In genomic region chr5:142013734-142014495, GRCh38 we compare ENCODE assay signal across 7 cellular contexts. TPM values are rescaled to one million over a fixed set of nuclear protein-coding genes. Genes with fewer than 3 reads are reported as not detected.
DNase-seq lines count a peak whose midpoint lies in the region; ATAC-seq, FAIRE-seq and TF ChIP-seq lines count a peak whose summit lies in the region.
"Had no signal": no experiment of that assay in that cellular context is flagged by ENCODE, and none has a peak within 500 bp of the region (broad histone marks: within the 10 kb centered on the region; RNA-seq: fewer than 3 reads in every experiment).

No MANE protein-coding gene starts in this region.

- no peak overlapping the region; the same call in 2 of the 3 replicates for H3K4me3 ChIP-seq in A549
- peak overlapping the region in 1 of 10 donors; percentile 77 for H3K4me3 ChIP-seq in heart right ventricle
- no peak overlapping the region for H3K4me3 ChIP-seq in transverse colon

- no peak for TF ChIP-seq POLR2A in A549 (IDR thresholded peaks at IDR 0.05; ENCODE audit: low read length)
- no peak for TF ChIP-seq POLR2A in transverse colon (IDR thresholded peaks at IDR 0.05)

- peak overlapping the region; percentile 85 for H3K4me2 ChIP-seq in A549

- H3K36me3 ChIP-seq in heart right ventricle (peaks cover 0 to 28% (median 0%) of the 10 kb centered on the region in 9 donors), transverse colon (no peaks in the 10 kb centered on the region)

- peaks cover 39% of the 10 kb centered on the region for H3K4me1 ChIP-seq in A549
- peaks cover 0 to 57% (median 10%) of the 10 kb centered on the region in 9 donors for H3K4me1 ChIP-seq in heart right ventricle
- peaks cover 0 to 26% (median 16%) of the 10 kb centered on the region in 4 donors for H3K4me1 ChIP-seq in transverse colon

- intact Hi-C loops in heart right ventricle (cut with DNase I) (loop anchor here in 6 of 10 donors (2.0 to 10.0 kb wide), 7 partner anchors 48 to 691 kb away; partner anchors contain the start of gene NDFIP1 (in 1 of the 6)), transverse colon (cut with DNase I; ENCODE audit: low total_unique reads) (loop anchor here (10.0 kb wide), 1 partner anchor 131 kb away; no protein-coding TSS in a partner anchor)

- 83% methylated on average over 15 of the region's 16 CpGs for WGBS in A549 (ENCODE audit: missing lambda C conversion rate)
- 83 to 88% methylated on average over 16 of the region's 16 CpGs for WGBS in heart right ventricle, 2 donors
- WGBS in transverse colon (ENCODE audit: low coverage in 1 of 2), 2 donors = 84 to 96% methylated on average over 5 to 16 of the region's 16 CpGs

- FAIRE-seq in A549 (lab: Jason Lieb, UNC) = no peak
- FAIRE-seq: islet of Langerhans had no signal

- in situ Hi-C loops in transverse colon (cut with MboI; ENCODE audit: low pct_ligation_motif_present in 1 of 4, low pct_unique_long_range_greater_than_20kb in 1 of 4, low sequenced_read_pairs in 3 of 4) = loop anchor here in 1 of 4 donors (25.0 kb wide), 1 partner anchor 323 kb away; the partner anchor contains the start of gene SPRY4

- ATAC-seq in A549 (peak in 1 of 2 experiments; percentile 17; a peak in 3 of 6 replicates), heart right ventricle (peak in 2 of 8 donors; percentile 24 to 30)

- no peak for TF ChIP-seq EP300 in A549 (IDR thresholded peaks at IDR 0.05)
- no peak for TF ChIP-seq EP300 in transverse colon (IDR thresholded peaks at IDR 0.05; ENCODE audit: low read depth)

- H3K9me3 ChIP-seq in A549 (no peaks in the 10 kb centered on the region), heart right ventricle (no peaks in the 10 kb centered on the region), transverse colon (no peaks in the 10 kb centered on the region)

- H3K27me3 ChIP-seq in heart right ventricle (no peaks in the 10 kb centered on the region), transverse colon (no peaks in the 10 kb centered on the region)

- POLR2A ChIA-PET in A549 (lab: Yijun Ruan, JAX) = interaction anchor here (0.6 to 4.9 kb wide), 3 partner anchors 45 to 856 kb away, joined by 3 to 19 read pairs (median 3); partner anchors contain the start of genes RELL2 and RNF14

- TF ChIP-seq CTCF in A549 (IDR thresholded peaks at IDR 0.05) (no peak), heart right ventricle (IDR thresholded peaks at IDR 0.05) (no peak), transverse colon (IDR thresholded peaks at IDR 0.05) (no peak)

- CTCF ChIA-PET in A549 (lab: Yijun Ruan, JAX) = interaction anchor here (0.6 to 13.0 kb wide), 31 partner anchors 8 to 321 kb away, joined by 3 to 97 read pairs (median 5); partner anchors contain the start of genes NDFIP1, PCDH1 and RNF14

- TF ChIP-seq RAD21 in A549 (conservative IDR thresholded peaks at IDR 0.05 in 1 of 2, IDR thresholded peaks at IDR 0.05 in 1 of 2) = no peak

- peak in 1 of 2 experiments; percentile 46 for DNase-seq in A549 (ENCODE audit: low read depth in 1 of 2, low spot score in 1 of 2)
- DNase-seq in RPMI7951 (ENCODE audit: low read depth) = peak; percentile 87
- DNase-seq in heart right ventricle = peak; percentile 39 to 48
- peak; percentile 45 for DNase-seq in transverse colon
- DNase-seq in NCI-H226 = no peak
- no peak for DNase-seq in NCI-H1694 (lab: John Stamatoyannopoulos, UW)

- H3K27ac ChIP-seq in A549 (peak overlapping the region; percentile 94 to 95), heart right ventricle (peak overlapping the region in 6 of 10 donors; percentile 87 to 94 (median 92)), transverse colon (peak overlapping the region; percentile 80 to 88 (median 87))

TF ChIP-seq in A549, 52 proteins besides CTCF, POLR2A, EP300 and RAD21 (continues in another document):
- TF ChIP-seq ZFP36 (IDR thresholded peaks at IDR 0.05; ENCODE audit: borderline replicate concordance, partially characterized antibody) = no peak
- no peak for TF ChIP-seq USF2 (IDR thresholded peaks at IDR 0.05)
- TF ChIP-seq HMGXB4 (CRISPR knock-in tag; IDR thresholded peaks at IDR 0.05; ENCODE audit: borderline replicate concordance) = no peak
- no peak for TF ChIP-seq RNF2 (IDR thresholded peaks at IDR 0.05; ENCODE audit: borderline replicate concordance, low read depth)
- TF ChIP-seq MYC (IDR thresholded peaks at IDR 0.05; ENCODE audit: borderline replicate concordance, low read length) = no peak
- TF ChIP-seq NPAS2 (CRISPR knock-in tag; IDR thresholded peaks at IDR 0.05; ENCODE audit: borderline replicate concordance) = no peak
- TF ChIP-seq NR3C1 (IDR thresholded peaks at IDR 0.05) = no peak
- no peak for TF ChIP-seq CEBPB (IDR thresholded peaks at IDR 0.05)
- TF ChIP-seq ZNF302 (CRISPR knock-in tag; IDR thresholded peaks at IDR 0.05) = no peak
- no peak for TF ChIP-seq POLR2AphosphoS2 (conservative IDR thresholded peaks at IDR 0.05; ENCODE audit: low read length)
- no peak for TF ChIP-seq ATOH8 (CRISPR knock-in tag; IDR thresholded peaks at IDR 0.05; ENCODE audit: low read depth)
- no peak for TF ChIP-seq CBX8 (IDR thresholded peaks at IDR 0.05)
- no peak for TF ChIP-seq MAZ (IDR thresholded peaks at IDR 0.05; ENCODE audit: borderline replicate concordance, low read depth, low read length)
- TF ChIP-seq BHLHE40 (IDR thresholded peaks at IDR 0.05; ENCODE audit: low read depth, low read length) = no peak

RNA-seq across cellular contexts. Expression of gene GNPDA1, which starts 1.1 kb away (rescaled TPM):
- polyA plus RNA-seq in A549 (2011; rRNA removed) (17.1 and 31.0 TPM in 2 replicates), A549 (2017; fragmentation: RNase III; extraction: RNeasy Plus Mini Kit Qiagen cat#74134 plus additional on column Dnase treatment) (43.5 to 53.2 TPM (median 44.5 TPM) in 3 replicates), heart right ventricle (10 to 100 TPM; 11.6 to 14.3 TPM)
- polyA plus RNA-seq in A549 (2012; cell fraction: cytosol; rRNA removed) = 19.4 and 19.9 TPM in 2 replicates
- polyA plus RNA-seq in A549 (2012; cell fraction: nucleus; rRNA removed) = 12.7 and 13.2 TPM in 2 replicates
- 17.0 and 22.1 TPM in 2 replicates for polyA minus RNA-seq in A549 (2011; rRNA and poly(A)+ RNA removed)
- total RNA-seq in RPMI7951 (2014; rRNA removed; shearing (Covaris generic)) = 53.5 and 70.5 TPM in 2 replicates
- total RNA-seq in heart right ventricle (10 to 100 TPM; 18.9 to 24.3 (median 20.9) TPM), transverse colon (10 to 100 TPM in 2 of 4 donors, 1 to 10 TPM in 2; 1.6 to 24.8 (median 8.9) TPM)

RNA-seq across cellular contexts. Expression of gene RNF14, which starts 45.0 kb away (rescaled TPM):
- 47.4 and 57.5 TPM in 2 replicates for polyA plus RNA-seq in A549 (2011; rRNA removed)
- 18.3 and 21.6 TPM in 2 replicates for polyA plus RNA-seq in A549 (2012; cell fraction: cytosol; rRNA removed)
- 9.3 and 13.4 TPM in 2 replicates for polyA plus RNA-seq in A549 (2012; cell fraction: nucleus; rRNA removed)
- 39.7 to 43.2 TPM (median 41.2 TPM) in 3 replicates for polyA plus RNA-seq in A549 (2017; fragmentation: RNase III; extraction: RNeasy Plus Mini Kit Qiagen cat#74134 plus additional on column Dnase treatment)
- polyA minus RNA-seq in A549 (2011; rRNA and poly(A)+ RNA removed) = 35.6 and 40.5 TPM in 2 replicates
- 65.5 and 66.9 TPM in 2 replicates for total RNA-seq in RPMI7951 (2014; rRNA removed; shearing (Covaris generic))
- 100 to 1,000 TPM in 6 of 10 donors, 10 to 100 TPM in 4; 84.6 to 130 (median 102) TPM for total RNA-seq in heart right ventricle
- 10 to 100 TPM; 20.3 to 44.9 TPM for polyA plus RNA-seq in heart right ventricle
- total RNA-seq in transverse colon = 10 to 100 TPM; 15.3 to 66.7 (median 57.1) TPM

RNA-seq across cellular contexts. Expression of gene PCDH12, which starts 55.9 kb away (rescaled TPM):
- polyA plus RNA-seq in A549 (2011; rRNA removed) = not detected in 2 replicates
- not detected in 2 replicates for polyA plus RNA-seq in A549 (2012; cell fraction: cytosol; rRNA removed)
- not detected in 2 replicates for polyA plus RNA-seq in A549 (2012; cell fraction: nucleus; rRNA removed)
- not detected in 3 replicates for polyA plus RNA-seq in A549 (2017; fragmentation: RNase III; extraction: RNeasy Plus Mini Kit Qiagen cat#74134 plus additional on column Dnase treatment)
- not detected in 2 replicates for polyA minus RNA-seq in A549 (2011; rRNA and poly(A)+ RNA removed)
- total RNA-seq in RPMI7951 (2014; rRNA removed; shearing (Covaris generic)) = not detected in 2 replicates
- 10 to 100 TPM in 5 of 10 donors, 1 to 10 TPM in 5; 4.9 to 16.6 (median 9.6) TPM for total RNA-seq in heart right ventricle
- polyA plus RNA-seq in heart right ventricle = 1 to 10 TPM; 3.6 to 3.7 TPM
- under 1 TPM in 3 of 4 donors, not detected in 1; 0.37 to 0.95 (median 0.68) TPM for total RNA-seq in transverse colon

Comparison
In these comparisons a context has a peak if more than half of its experiments do, and no peak if none do; other contexts are left out.
1. DNase-seq: peak in RPMI7951 (single experiment), heart right ventricle (2 of 2) and transverse colon (single experiment); none in NCI-H226 (single experiment) and NCI-H1694 (single experiment).
2. Peak in every context shown above with its lines, with median percentiles within 50 percentile points of each other: H3K27ac ChIP-seq.